In the genomic region with DNA sequence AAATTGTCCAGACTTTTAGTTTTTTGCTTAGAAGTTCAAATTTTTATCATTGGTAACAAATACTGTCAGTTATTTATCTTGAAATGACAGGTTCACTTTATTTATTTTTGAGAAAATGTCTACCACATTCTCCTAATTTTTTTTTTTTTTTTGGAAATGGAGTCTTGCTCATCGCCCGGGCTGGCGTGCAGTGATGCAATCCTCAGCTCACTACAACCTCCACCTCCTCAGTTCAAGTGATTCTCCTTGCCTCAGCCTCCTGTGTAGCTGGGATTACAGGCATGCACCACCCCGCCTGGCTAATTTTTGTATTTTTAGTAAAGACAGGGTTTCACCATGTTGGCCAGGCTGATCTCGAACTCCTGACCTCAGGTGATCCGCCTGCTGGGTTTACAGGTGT, we compare ENCODE assay signal across 13 cellular contexts. TPM values are rescaled to one million over a fixed set of nuclear protein-coding genes. Genes with fewer than 3 reads are reported as not detected.
DNase-seq lines count a peak whose midpoint lies in the region; ATAC-seq and TF ChIP-seq lines count a peak whose summit lies in the region.
"Had no signal": no experiment of that assay in that cellular context is flagged by ENCODE, and none has a peak within 500 bp of the region (broad histone marks: within the 10 kb centered on the region; RNA-seq: fewer than 3 reads in every experiment).

No MANE protein-coding gene starts in this region.

- no peaks in the 10 kb centered on the region for H3K9me2 ChIP-seq in GM23248 (ENCODE audit: insufficient read depth)

- intact Hi-C loops in gastrocnemius medialis (cut with DNase I; ENCODE audit: low total_unique reads): no loop called here

- H3K36me3 ChIP-seq in GM23248 (ENCODE audit: low read depth): peaks cover 7% of the 10 kb centered on the region; the same call in 1 of the 2 replicates
- no peaks in the 10 kb centered on the region for H3K36me3 ChIP-seq in gastrocnemius medialis

- ATAC-seq in GM19351 (IDR thresholded peaks at IDR 0.05; ENCODE audit: unreplicated experiment) (no peak), gastrocnemius medialis (no peak), HG03139 (IDR thresholded peaks at IDR 0.05; ENCODE audit: unreplicated experiment) (no peak)

- H3K4me1 ChIP-seq in GM23248 (ENCODE audit: insufficient read depth) (peaks cover 34% of the 10 kb centered on the region), gastrocnemius medialis (peaks cover 30 to 32% of the 10 kb centered on the region in 2 donors)

- H3K27ac ChIP-seq in GM23248 (0 out of 2 replicates have a peak overlapping the region, but pooled peaks have one; percentile 25), gastrocnemius medialis (no peak overlapping the region)

- H3F3A ChIP-seq in GM23248 (ENCODE audit: insufficient read depth): peaks cover 15% of the 10 kb centered on the region; the same call in 1 of the 2 replicates

- in situ Hi-C loops in GM23248 (cut with MboI): no loop called here
- in situ Hi-C loops in gastrocnemius medialis (cut with MboI; ENCODE audit: low sequenced_read_pairs in 4 of 4): no loop called here

- H3K9ac ChIP-seq in GM23248: no peak overlapping the region

- H3K27me3 ChIP-seq in GM23248 (replicated peaks; ENCODE audit: insufficient read depth) (no peaks in the 10 kb centered on the region), gastrocnemius medialis (no peaks in the 10 kb centered on the region)

- DNase-seq in GM23248: peak; percentile 71
- peak; percentile 12 for DNase-seq in NB4 (ENCODE audit: low read depth)
- DNase-seq in choroid plexus epithelial cell (ENCODE audit: low read depth): peak; percentile 64
- DNase-seq in iris pigment epithelial cell (ENCODE audit: low read depth): peak; percentile 79
- DNase-seq in NCI-H345 treated with DMSO at 0.1 percent for 48 hours (lab: John Stamatoyannopoulos, UW; ENCODE audit: unreplicated experiment): no peak
- DNase-seq in gastrocnemius medialis: no peak
- DNase-seq: Calu3, NCI-H1092, NCI-H1694, NCI-H2107, NCI-H345 had no signal

- 58 to 65% methylated on average over 6 of the region's 6 CpGs for WGBS in GM23248 (ENCODE audit: low coverage in 1 of 2, low lambda C conversion rate in 2 of 2, missing lambda C conversion rate in 2 of 2), 2 experiments

- peaks cover 43% of the 10 kb centered on the region; the same call in 1 of the 2 replicates for H4K20me1 ChIP-seq in GM23248 (ENCODE audit: insufficient read depth)

- no peak for TF ChIP-seq CTCF in NB4 (IDR thresholded peaks at IDR 0.05; ENCODE audit: low read depth, low read length)
- no peak for TF ChIP-seq CTCF in choroid plexus epithelial cell (conservative IDR thresholded peaks at IDR 0.05; ENCODE audit: low read depth, low read length)
- no peak for TF ChIP-seq CTCF in gastrocnemius medialis (IDR thresholded peaks at IDR 0.05 in 4 of 5, conservative IDR thresholded peaks at IDR 0.05 in 1 of 5)

- TF ChIP-seq POLR2A in NB4 (IDR thresholded peaks at IDR 0.05; ENCODE audit: extremely low read depth, insufficient read length) (no peak), gastrocnemius medialis (IDR thresholded peaks at IDR 0.05) (no peak)

- no peak overlapping the region for H2AFZ ChIP-seq in GM23248

- no peak overlapping the region for H3K4me2 ChIP-seq in GM23248 (ENCODE audit: unreplicated experiment)

- H3K9me3 ChIP-seq in GM23248 (ENCODE audit: low read depth) (no peaks in the 10 kb centered on the region), gastrocnemius medialis (no peaks in the 10 kb centered on the region)

- no peak overlapping the region for H3K4me3 ChIP-seq in GM23248
- no peak overlapping the region for H3K4me3 ChIP-seq in NB4 (ENCODE audit: low read depth, low read length)
- no peak overlapping the region for H3K4me3 ChIP-seq in choroid plexus epithelial cell (ENCODE audit: low read depth, low read length)
- no peak overlapping the region for H3K4me3 ChIP-seq in gastrocnemius medialis

- H3K79me2 ChIP-seq in GM23248 (ENCODE audit: insufficient read depth): no peaks in the 10 kb centered on the region; the same call in 1 of the 2 replicates

RNA-seq across cellular contexts. Expression of a gene that starts 16.1 kb away (rescaled TPM):
- 1.6 and 3.0 TPM in 2 replicates for total RNA-seq in GM23248 (2014; rRNA removed; shearing (Covaris generic))
- 0.58 and 1.7 TPM in 2 replicates for polyA plus RNA-seq in GM23248 (2016; fragmentation: Nextera tagmentation; extraction: Ambion mirVana)
- total RNA-seq in gastrocnemius medialis: 1 to 10 TPM in 1 of 4 donors, under 1 TPM in 3; 0.18 to 4.8 (median 0.65) TPM

RNA-seq across cellular contexts. Expression of a gene that starts 48.8 kb away (rescaled TPM):
- total RNA-seq in GM23248 (2014; rRNA removed; shearing (Covaris generic)): 41.1 and 46.6 TPM in 2 replicates
- 31.6 and 37.7 TPM in 2 replicates for polyA plus RNA-seq in GM23248 (2016; fragmentation: Nextera tagmentation; extraction: Ambion mirVana)
- total RNA-seq in gastrocnemius medialis: 10 to 100 TPM; 31.0 to 60.5 (median 47.0) TPM

Comparison
In these comparisons a context has a peak if more than half of its experiments do, and no peak if none do; other contexts are left out.
1. DNase-seq: peak in GM23248 (single experiment), NB4 (single experiment), choroid plexus epithelial cell (single experiment) and iris pigment epithelial cell (single experiment); none in NCI-H345 treated with DMSO at 0.1 percent for 48 hours (single experiment) and gastrocnemius medialis (0 of 2).